Comparison of ENCODE assay signal across 8 cellular contexts in genomic region chr6:35973670-35974222, GRCh38. TPM values are rescaled to one million over a fixed set of nuclear protein-coding genes. Genes with fewer than 3 reads are reported as not detected.
DNase-seq lines count a peak whose midpoint lies in the region; ATAC-seq and TF ChIP-seq lines count a peak whose summit lies in the region.

No MANE protein-coding gene starts in this region.

- H3K9me3 ChIP-seq in endodermal cell (ENCODE audit: control insufficient read depth, low read length) (no peaks in the 10 kb centered on the region), prostate gland (no peaks in the 10 kb centered on the region)

- 91% methylated on average over 9 of the region's 9 CpGs for WGBS in endodermal cell (ENCODE audit: insufficient coverage in 1 of 2, insufficient read length in 1 of 2), 2 experiments
- 84% methylated on average over 9 of the region's 9 CpGs for WGBS in prostate gland

- H3K27me3 Mint-ChIP-seq in endodermal cell (ENCODE audit: insufficient read depth): peaks cover 2% of the 10 kb centered on the region

- no peaks in the 10 kb centered on the region for H3K4me1 Mint-ChIP-seq in endodermal cell

- no peaks in the 10 kb centered on the region for H3K27me3 ChIP-seq in endodermal cell (ENCODE audit: control insufficient read depth, insufficient read depth, low read length, poor library complexity, severe bottlenecking)
- no peaks in the 10 kb centered on the region for H3K27me3 ChIP-seq in prostate gland (replicated peaks; ENCODE audit: insufficient read depth)

- intact Hi-C loops in prostate gland (cut with DNase I): no loop called here

- no peak overlapping the region for H3K9ac ChIP-seq in endodermal cell (ENCODE audit: extremely low read depth, low read length, poor library complexity, severe bottlenecking)

- H3K9me3 Mint-ChIP-seq in endodermal cell: no peaks in the 10 kb centered on the region

- no peak for TF ChIP-seq POLR2A in prostate gland (IDR thresholded peaks at IDR 0.05)

- H3K27ac Mint-ChIP-seq in endodermal cell: peak overlapping the region; percentile 4

- peak; percentile 8 for DNase-seq in EL
- DNase-seq in HT-29 (ENCODE audit: low spot score): peak; percentile 84
- DNase-seq in endodermal cell: no peak
- no peak for DNase-seq in DMS153 (lab: John Stamatoyannopoulos, UW)
- no peak for DNase-seq in AG08396 (ENCODE audit: low spot score)
- no peak for DNase-seq in prostate gland (ENCODE audit: low spot score)
- DNase-seq in hypothalamus (lab: John Stamatoyannopoulos, UW): no peak

- H3K4me3 Mint-ChIP-seq in endodermal cell: no peak overlapping the region

- ATAC-seq in GM19324 (IDR thresholded peaks at IDR 0.05; ENCODE audit: low FRiP score, unreplicated experiment): peak; percentile 53

- no peak for TF ChIP-seq CTCF in endodermal cell (conservative IDR thresholded peaks at IDR 0.05)
- TF ChIP-seq CTCF in prostate gland (IDR thresholded peaks at IDR 0.05): no peak

- H3K36me3 Mint-ChIP-seq in endodermal cell (ENCODE audit: low read depth): no peaks in the 10 kb centered on the region

- H3K4me1 ChIP-seq in endodermal cell (ENCODE audit: control insufficient read depth, insufficient read depth, low read length) (no peaks in the 10 kb centered on the region), prostate gland (replicated peaks) (no peaks in the 10 kb centered on the region)

- H3K27ac ChIP-seq in endodermal cell (ENCODE audit: low read depth, low read length) (no peak overlapping the region), prostate gland (no peak overlapping the region)

- H3K36me3 ChIP-seq in endodermal cell (ENCODE audit: control insufficient read depth, insufficient read depth, low read length) (no peaks in the 10 kb centered on the region), prostate gland (no peaks in the 10 kb centered on the region)

- H3K4me3 ChIP-seq in endodermal cell (ENCODE audit: low read length): no peak overlapping the region
- no peak overlapping the region for H3K4me3 ChIP-seq in prostate gland

RNA-seq across cellular contexts. Expression of gene SLC26A8, which starts 50.7 kb away (rescaled TPM):
- total RNA-seq in HT-29 (2014; rRNA removed; shearing (Covaris generic)): not detected in 2 replicates
- total RNA-seq in endodermal cell (not detected), prostate gland (10 to 100 TPM in 1 of 2 donors, not detected in 1; 15.2 TPM)
- polyA plus RNA-seq in endodermal cell (2013, experiment 1 of 2): 0.14 TPM
- polyA plus RNA-seq in endodermal cell (2013, experiment 2 of 2): 0.17 TPM

RNA-seq across cellular contexts. Expression of gene SRPK1, which starts 52.8 kb away (rescaled TPM):
- total RNA-seq in HT-29 (2014; rRNA removed; shearing (Covaris generic)): 50.7 and 59.8 TPM in 2 replicates
- total RNA-seq in endodermal cell (10 to 100 TPM; 86.2 to 98.5 TPM), prostate gland (10 to 100 TPM; 19.4 to 59.4 TPM)
- 56.8 TPM for polyA plus RNA-seq in endodermal cell (2013, experiment 1 of 2)
- polyA plus RNA-seq in endodermal cell (2013, experiment 2 of 2): 54.6 TPM

RNA-seq across cellular contexts. Expression of gene MAPK14, which starts 53.9 kb away (rescaled TPM):
- 33.6 and 38.0 TPM in 2 replicates for total RNA-seq in HT-29 (2014; rRNA removed; shearing (Covaris generic))
- total RNA-seq in endodermal cell (10 to 100 TPM; 36.4 to 40.6 TPM), prostate gland (10 to 100 TPM; 36.7 to 43.2 TPM)
- 37.4 TPM for polyA plus RNA-seq in endodermal cell (2013, experiment 1 of 2)
- polyA plus RNA-seq in endodermal cell (2013, experiment 2 of 2): 32.5 TPM

Comparison
In these comparisons a context has a peak if more than half of its experiments do, and no peak if none do; other contexts are left out.
1. DNase-seq: peak in EL (single experiment) and HT-29 (single experiment); none in endodermal cell (single experiment), DMS153 (single experiment), AG08396 (single experiment), prostate gland (single experiment) and hypothalamus (0 of 51).